8 cellular contexts compared by ENCODE assay signal in the genomic region with DNA sequence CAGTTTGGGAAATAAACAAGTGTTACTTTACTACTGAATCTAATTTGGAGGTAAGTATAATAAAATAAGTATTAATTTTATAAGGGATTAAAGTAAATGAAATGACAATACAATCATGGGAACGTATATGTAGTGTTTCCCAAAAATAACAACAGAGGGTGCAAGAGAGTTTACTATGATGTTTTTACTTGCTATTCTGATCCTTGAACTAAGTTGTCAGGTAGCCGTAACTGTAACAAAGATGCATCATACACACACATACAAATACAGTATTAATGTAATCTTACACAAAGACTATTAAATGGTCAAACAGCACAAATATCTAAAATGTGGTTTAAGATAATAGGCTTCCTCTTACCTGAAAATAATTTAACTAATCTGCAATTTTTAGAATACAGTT.
DNase-seq lines count a peak whose midpoint lies in the region; ATAC-seq and TF ChIP-seq lines count a peak whose summit lies in the region.

No MANE protein-coding gene starts in this region.

- peak; percentile 51 for TF ChIP-seq CTCF in RWPE1 (conservative IDR thresholded peaks at IDR 0.05; ENCODE audit: low read depth)
- TF ChIP-seq CTCF in fibroblast of mammary gland (conservative IDR thresholded peaks at IDR 0.05; ENCODE audit: control insufficient read depth, insufficient read depth, low read depth, low read length): peak; percentile 53

- H3K27ac Mint-ChIP-seq in T-helper 2 cell treated with Interferon-gamma antibody and Interleukin-4, amounts not matched to agents 5 μg/mL and 100 μg/mL, for 36 hours: no peak overlapping the region

- DNase-seq in EL (peak; percentile 21), RWPE1 (ENCODE audit: low spot score) (peak; percentile 11), fibroblast of mammary gland (ENCODE audit: low read depth) (peak; percentile 57), sciatic nerve (ENCODE audit: low spot score) (no peak)
- no peak for DNase-seq in T-helper 2 cell treated with Interferon-gamma antibody and Interleukin-4, amounts not matched to agents 5 μg/mL and 100 μg/mL, for 36 hours (ENCODE audit: low spot score)

- intact Hi-C loops in sciatic nerve (cut with DNase I): no loop called here

- H3K36me3 Mint-ChIP-seq in T-helper 2 cell treated with Interferon-gamma antibody and Interleukin-4, amounts not matched to agents 5 μg/mL and 100 μg/mL, for 36 hours (ENCODE audit: low read depth): no peaks in the 10 kb centered on the region

- H3K4me3 Mint-ChIP-seq in T-helper 2 cell treated with Interferon-gamma antibody and Interleukin-4, amounts not matched to agents 5 μg/mL and 100 μg/mL, for 36 hours: no peak overlapping the region

- TF ChIP-seq POLR2A in GM18505 (IDR thresholded peaks at IDR 0.05; ENCODE audit: borderline replicate concordance, extremely low read depth, insufficient read depth, insufficient read length): no peak

- H3K9me3 Mint-ChIP-seq in T-helper 2 cell treated with Interferon-gamma antibody and Interleukin-4, amounts not matched to agents 5 μg/mL and 100 μg/mL, for 36 hours: no peaks in the 10 kb centered on the region

- no peak overlapping the region for H3K4me3 ChIP-seq in fibroblast of mammary gland (ENCODE audit: control insufficient read depth, low read depth, low read length)

- H3K27me3 Mint-ChIP-seq in T-helper 2 cell treated with Interferon-gamma antibody and Interleukin-4, amounts not matched to agents 5 μg/mL and 100 μg/mL, for 36 hours (ENCODE audit: low read depth): no peaks in the 10 kb centered on the region

- peak; percentile 59 for ATAC-seq in HG03442 (IDR thresholded peaks at IDR 0.05; ENCODE audit: unreplicated experiment)
- peak; percentile 49 for ATAC-seq in sciatic nerve
- ATAC-seq in GM18505 (IDR thresholded peaks at IDR 0.05; ENCODE audit: unreplicated experiment): no peak
- ATAC-seq in GM21423 (IDR thresholded peaks at IDR 0.05; ENCODE audit: unreplicated experiment): no peak

- CTCF ChIA-PET in RWPE1 (lab: Yijun Ruan, JAX): interaction anchor here (0.6 to 2.2 kb wide), 3 partner anchors 304 to 1162 kb away, joined by 3 to 8 read pairs (median 3); no protein-coding TSS in a partner anchor

- H3K4me1 Mint-ChIP-seq in T-helper 2 cell treated with Interferon-gamma antibody and Interleukin-4, amounts not matched to agents 5 μg/mL and 100 μg/mL, for 36 hours (ENCODE audit: low read depth): no peaks in the 10 kb centered on the region

- POLR2A ChIA-PET in RWPE1 (lab: Yijun Ruan, JAX; ENCODE audit: low non-redundant PET): no interaction called here

- no peak overlapping the region for H3K27ac ChIP-seq in RWPE1

Comparison
In these comparisons a context has a peak if more than half of its experiments do, and no peak if none do; other contexts are left out.
1. DNase-seq: peak in EL (single experiment), RWPE1 (single experiment) and fibroblast of mammary gland (single experiment); none in sciatic nerve (single experiment) and T-helper 2 cell treated with Interferon-gamma antibody and Interleukin-4, amounts not matched to agents 5 μg/mL and 100 μg/mL, for 36 hours (single experiment).
2. ATAC-seq: peak in HG03442 (single experiment) and sciatic nerve (single experiment); none in GM18505 (single experiment) and GM21423 (single experiment).